Comparison of ENCODE assay signal across 29 cellular contexts in genomic region chr7:100411101-100411500, GRCh38. TPM values are rescaled to one million over a fixed set of nuclear protein-coding genes. Genes with fewer than 3 reads are reported as not detected.
"Had no signal": no experiment of that assay in that cellular context is flagged by ENCODE, and none has a peak within 500 bp of the region (broad histone marks: within the 10 kb centered on the region; RNA-seq: fewer than 3 reads in every experiment).

No MANE protein-coding gene starts in this region.

- H3K9me3 ChIP-seq: esophagus squamous epithelium, gastrocnemius medialis, heart right ventricle, left lung, lower lobe of right lung, mucosa of descending colon had no signal

- H3K4me1 ChIP-seq: gastrocnemius medialis, left lung, lower lobe of right lung had no signal

- DNase-seq: cortex of kidney; effector CD8-positive, alpha-beta T cell; effector memory CD8-positive, alpha-beta T cell; endodermal cell; erythroblast; esophagus squamous epithelium; foreskin fibroblast; foreskin melanocyte; gastrocnemius medialis; glutamatergic neuron; head of caudate nucleus; heart right ventricle; hippocampal formation; left cardiac atrium; left lung; left ventricle myocardium superior; lower lobe of right lung; mesenchymal stem cell; mucosa of descending colon; naive B cell; naive thymus-derived CD8-positive, alpha-beta T cell had no signal

- H3K36me3 ChIP-seq: esophagus squamous epithelium, gastrocnemius medialis, lower lobe of right lung had no signal

- H3K27ac ChIP-seq: epithelial cell of prostate, esophagus squamous epithelium, gastrocnemius medialis, heart right ventricle, left lung, lower lobe of right lung had no signal

- ATAC-seq: effector memory CD8-positive, alpha-beta T cell; esophagus mucosa; gastrocnemius medialis; heart right ventricle; left cardiac atrium; left lung; left ventricle myocardium superior; lower lobe of right lung; mucosa of descending colon; naive thymus-derived CD8-positive, alpha-beta T cell had no signal

- FAIRE-seq: endometrium, islet of Langerhans, keratinocyte had no signal

- H3K4me3 ChIP-seq: esophagus squamous epithelium, gastrocnemius medialis, heart right ventricle, left lung, lower lobe of right lung, mucosa of descending colon had no signal

- H3K27me3 ChIP-seq: esophagus squamous epithelium, gastrocnemius medialis, heart right ventricle, left lung had no signal

RNA-seq across cellular contexts. Expression of gene PILRA, which starts 37.8 kb away (rescaled TPM):
- total RNA-seq: dermis microvascular lymphatic vessel endothelial cell, kidney epithelial cell had no signal

RNA-seq across cellular contexts. Expression of gene SPACDR, which starts 53.0 kb away (rescaled TPM):
- total RNA-seq: esophagus squamous epithelium, glomerular endothelial cell, kidney epithelial cell had no signal
